1 cellular context compared by ENCODE assay signal in genomic region chr10:78966182-78966787, GRCh38.
TF ChIP-seq lines count a peak whose summit lies in the region.

No MANE protein-coding gene starts in this region.

TF ChIP-seq in HepG2, 621 proteins besides CTCF, POLR2A, EP300 and RAD21 (continued from another document):
- TF ChIP-seq UBTF (CRISPR knock-in tag; IDR thresholded peaks at IDR 0.05), result no peak
- TF ChIP-seq ZBTB38 (CRISPR knock-in tag; IDR thresholded peaks at IDR 0.05), result peak; percentile 76; the same call in 1 of the 2 replicates
- TF ChIP-seq MTERF4 (CRISPR knock-in tag; IDR thresholded peaks at IDR 0.05), result 0 out of 2 replicates have a peak, but pooled peaks have one; percentile 26
- no peak for TF ChIP-seq SOX6 (IDR thresholded peaks at IDR 0.05)
- TF ChIP-seq SOX6 (CRISPR knock-in tag; IDR thresholded peaks at IDR 0.05), result no peak
- no peak for TF ChIP-seq NFIB (CRISPR knock-in tag; IDR thresholded peaks at IDR 0.05; ENCODE audit: borderline replicate concordance)
- no peak for TF ChIP-seq ZNF484 (CRISPR knock-in tag; IDR thresholded peaks at IDR 0.05; ENCODE audit: borderline replicate concordance, low read depth)
